In the genomic region with DNA sequence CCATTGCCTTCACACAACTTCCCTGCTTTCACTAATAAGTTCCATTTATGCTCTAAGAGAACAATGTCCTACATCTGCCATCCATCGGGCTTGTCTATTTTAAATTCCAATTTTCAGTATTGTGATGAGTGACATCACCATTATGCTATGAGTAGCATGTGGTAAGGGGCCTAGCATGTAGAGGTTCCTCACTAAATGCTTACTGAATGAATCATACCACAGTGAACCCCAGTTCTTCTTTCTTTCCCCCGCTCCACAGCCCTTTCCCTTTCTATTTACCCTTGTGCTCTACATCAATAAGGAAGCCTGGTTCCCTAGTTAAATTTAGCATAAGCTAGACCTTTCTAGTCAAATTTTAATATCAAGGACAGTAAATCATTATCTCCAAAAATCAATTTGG, we compare ENCODE assay signal across 23 cellular contexts.
A peak's percentile ranks its signal among the peaks of the same experiment; 100 is the strongest.
DNase-seq lines count a peak whose midpoint lies in the region; ATAC-seq, FAIRE-seq and TF ChIP-seq lines count a peak whose summit lies in the region.
"Had no signal": no experiment of that assay in that cellular context is flagged by ENCODE, and none has a peak within 500 bp of the region (broad histone marks: within the 10 kb centered on the region; RNA-seq: fewer than 3 reads in every experiment).

No MANE protein-coding gene starts in this region.

- H3K27ac ChIP-seq in neural progenitor cell: no peak overlapping the region
- H3K27ac ChIP-seq: BLaER1 treated with 17β-estradiol and CSF1 and Interleukin-3, amounts not matched to agents 10 nM and 100 nM; PC-9; spleen; uterus had no signal

- H3K4me3 ChIP-seq in bronchial epithelial cell (ENCODE audit: low read depth, low read length) (no peak overlapping the region), neural progenitor cell (no peak overlapping the region)
- H3K4me3 ChIP-seq: BLaER1 treated with 17β-estradiol and CSF1 and Interleukin-3, amounts not matched to agents 10 nM and 100 nM; PC-9; spleen; uterus had no signal

- H3K36me3 ChIP-seq in bronchial epithelial cell (ENCODE audit: control insufficient read depth, insufficient read depth, low read length) (no peaks in the 10 kb centered on the region), neural progenitor cell (no peaks in the 10 kb centered on the region)
- H3K36me3 ChIP-seq: BLaER1 treated with 17β-estradiol and CSF1 and Interleukin-3, amounts not matched to agents 10 nM and 100 nM; spleen; uterus had no signal

- no peaks in the 10 kb centered on the region for H3K27me3 ChIP-seq in bronchial epithelial cell (ENCODE audit: control insufficient read depth, insufficient read depth, low read length)
- H3K27me3 ChIP-seq in neural progenitor cell: no peaks in the 10 kb centered on the region
- H3K27me3 ChIP-seq: BLaER1 treated with 17β-estradiol and CSF1 and Interleukin-3, amounts not matched to agents 10 nM and 100 nM; spleen; uterus had no signal

- no peak overlapping the region for H3K27ac Mint-ChIP-seq in neural progenitor cell
- H3K27ac Mint-ChIP-seq: activated naive CD4-positive, alpha-beta T cell treated with anti-CD3 and anti-CD28 coated beads for 36 hours; effector memory CD8-positive, alpha-beta T cell; IgD-negative memory B cell; stimulated activated naive CD8-positive, alpha-beta T cell treated with anti-CD3 and anti-CD28 coated beads, Interleukin-15, Interleukin-2, amounts not matched to agents 100 ng/mL and 50 ng/mL, for 24 hours; T-helper 1 cell treated with Interleukin-12 subunit alpha and Interleukin-12 subunit beta and Interleukin-4 antibody, amounts not matched to agents 30 μg/mL and 1 μg/mL, for 36 hours had no signal

- no peak for TF ChIP-seq CTCF in bronchial epithelial cell (IDR thresholded peaks at IDR 0.05; ENCODE audit: insufficient read depth, low read length, severe bottlenecking)
- TF ChIP-seq CTCF in neural progenitor cell (IDR thresholded peaks at IDR 0.05): no peak

- H3K4me2 ChIP-seq in neural progenitor cell: no peak overlapping the region
- H3K4me2 ChIP-seq: PC-9 had no signal

- no peaks in the 10 kb centered on the region for H3K36me3 Mint-ChIP-seq in neural progenitor cell
- H3K36me3 Mint-ChIP-seq: IgD-negative memory B cell had no signal

- H3K9ac ChIP-seq in neural progenitor cell: no peak overlapping the region
- H3K9ac ChIP-seq: BLaER1 treated with 17β-estradiol and CSF1 and Interleukin-3, amounts not matched to agents 10 nM and 100 nM had no signal

- no peaks in the 10 kb centered on the region for H4K20me1 ChIP-seq in neural progenitor cell (ENCODE audit: low read depth)
- H4K20me1 ChIP-seq: BLaER1 treated with 17β-estradiol and CSF1 and Interleukin-3, amounts not matched to agents 10 nM and 100 nM had no signal

- no peak for ATAC-seq in HG02610 (IDR thresholded peaks at IDR 0.05; ENCODE audit: unreplicated experiment)
- ATAC-seq: activated CD4-positive, CD25-positive, alpha-beta regulatory T cell treated with anti-CD3 and anti-CD28 coated beads, Interleukin-2, amount 50 U/mL, for 24 hours; effector memory CD8-positive, alpha-beta T cell had no signal

- no peak for FAIRE-seq in bronchial epithelial cell (lab: Jason Lieb, UNC)

- H3F3A ChIP-seq in neural progenitor cell (ENCODE audit: low read depth): no peaks in the 10 kb centered on the region

- H3K4me1 ChIP-seq in neural progenitor cell: no peaks in the 10 kb centered on the region
- H3K4me1 ChIP-seq: spleen, uterus had no signal

- no peaks in the 10 kb centered on the region for H3K9me3 Mint-ChIP-seq in neural progenitor cell
- H3K9me3 Mint-ChIP-seq: activated naive CD4-positive, alpha-beta T cell treated with anti-CD3 and anti-CD28 coated beads for 36 hours; stimulated activated naive CD8-positive, alpha-beta T cell treated with anti-CD3 and anti-CD28 coated beads, Interleukin-15, Interleukin-2, amounts not matched to agents 100 ng/mL and 50 ng/mL, for 24 hours; T-helper 1 cell treated with Interleukin-12 subunit alpha and Interleukin-12 subunit beta and Interleukin-4 antibody, amounts not matched to agents 30 μg/mL and 1 μg/mL, for 36 hours had no signal

- H3K79me2 ChIP-seq in neural progenitor cell (ENCODE audit: low read depth): no peaks in the 10 kb centered on the region

- H3K4me3 Mint-ChIP-seq in neural progenitor cell: no peak overlapping the region
- H3K4me3 Mint-ChIP-seq: activated naive CD4-positive, alpha-beta T cell treated with anti-CD3 and anti-CD28 coated beads for 36 hours; effector memory CD8-positive, alpha-beta T cell; IgD-negative memory B cell; stimulated activated naive CD8-positive, alpha-beta T cell treated with anti-CD3 and anti-CD28 coated beads, Interleukin-15, Interleukin-2, amounts not matched to agents 100 ng/mL and 50 ng/mL, for 24 hours; T-helper 1 cell treated with Interleukin-12 subunit alpha and Interleukin-12 subunit beta and Interleukin-4 antibody, amounts not matched to agents 30 μg/mL and 1 μg/mL, for 36 hours had no signal

- DNase-seq in H4 (ENCODE audit: low spot score) (peak; percentile 6), NCI-H460 (ENCODE audit: extremely low read depth, low read depth) (peak; percentile 14), bronchial epithelial cell (ENCODE audit: low read depth) (peak; percentile 0), non-pigmented ciliary epithelial cell (ENCODE audit: low read depth) (peak; percentile 27), neural progenitor cell (ENCODE audit: low spot score) (no peak), NCI-H2029 (lab: John Stamatoyannopoulos, UW) (no peak)
- no peak for DNase-seq in activated CD4-positive, alpha-beta T cell treated with anti-CD3 and anti-CD28 coated beads, Interleukin-2, amount 50 U/mL, for 1 hour
- DNase-seq: activated CD8-positive, alpha-beta memory T cell treated with anti-CD3 and anti-CD28 coated beads, Interleukin-2, amount 50 U/mL, for 48 hours; activated naive CD4-positive, alpha-beta T cell treated with anti-CD3 and anti-CD28 coated beads for 36 hours; caudate nucleus; DND-41; effector memory CD8-positive, alpha-beta T cell; H7; NCI-H1417; PC-9; spleen; uterus had no signal

- no peak overlapping the region for H2AFZ ChIP-seq in neural progenitor cell (replicated peaks)
- H2AFZ ChIP-seq: PC-9 had no signal

- no peaks in the 10 kb centered on the region for H3K9me3 ChIP-seq in neural progenitor cell (ENCODE audit: low read depth)
- H3K9me3 ChIP-seq: BLaER1 treated with 17β-estradiol and CSF1 and Interleukin-3, amounts not matched to agents 10 nM and 100 nM; spleen had no signal

- H3K27me3 Mint-ChIP-seq in neural progenitor cell (ENCODE audit: insufficient read depth, low read depth): no peaks in the 10 kb centered on the region
- H3K27me3 Mint-ChIP-seq: effector memory CD8-positive, alpha-beta T cell; IgD-negative memory B cell; stimulated activated naive CD8-positive, alpha-beta T cell treated with anti-CD3 and anti-CD28 coated beads, Interleukin-15, Interleukin-2, amounts not matched to agents 100 ng/mL and 50 ng/mL, for 24 hours had no signal

- no peaks in the 10 kb centered on the region for H3K4me1 Mint-ChIP-seq in neural progenitor cell
- H3K4me1 Mint-ChIP-seq: IgD-negative memory B cell had no signal

Comparison
In these comparisons a context has a peak if more than half of its experiments do, and no peak if none do; other contexts are left out.
1. DNase-seq: peak in H4 (single experiment), NCI-H460 (single experiment), bronchial epithelial cell (single experiment) and non-pigmented ciliary epithelial cell (single experiment); none in neural progenitor cell (single experiment), activated CD4-positive, alpha-beta T cell treated with anti-CD3 and anti-CD28 coated beads, Interleukin-2, amount 50 U/mL, for 1 hour (single experiment) and NCI-H2029 (single experiment).